In the genomic region with DNA sequence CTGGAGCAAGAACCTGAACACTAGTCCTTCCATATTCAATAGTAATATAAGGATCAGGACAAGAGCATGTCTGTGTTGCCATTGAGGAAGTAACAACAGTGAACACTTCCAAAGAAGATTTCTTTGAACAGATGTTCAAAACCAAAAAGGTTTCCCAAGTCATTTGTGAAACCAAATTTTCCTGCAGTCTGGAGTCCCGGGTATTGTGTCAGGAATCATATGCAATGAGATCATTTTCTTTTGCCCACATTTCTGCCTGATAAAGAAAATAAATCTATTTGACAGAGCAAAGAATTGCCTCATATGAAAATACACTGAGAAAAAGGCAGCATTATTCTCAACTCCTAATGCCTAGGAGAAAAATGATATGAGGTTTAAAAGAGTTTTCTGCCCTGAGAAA, we compare ENCODE assay signal across 17 cellular contexts.
A peak's percentile ranks its signal among the peaks of the same experiment; 100 is the strongest.
DNase-seq lines count a peak whose midpoint lies in the region; ATAC-seq and TF ChIP-seq lines count a peak whose summit lies in the region.
"Had no signal": no experiment of that assay in that cellular context is flagged by ENCODE, and none has a peak within 500 bp of the region (broad histone marks: within the 10 kb centered on the region; RNA-seq: fewer than 3 reads in every experiment).

No MANE protein-coding gene starts in this region.

- H4K20me1 ChIP-seq in BLaER1: no peaks in the 10 kb centered on the region

- no peaks in the 10 kb centered on the region for H3K27me3 Mint-ChIP-seq in naive B cell
- H3K27me3 Mint-ChIP-seq in naive thymus-derived CD8-positive, alpha-beta T cell: no peaks in the 10 kb centered on the region
- H3K27me3 Mint-ChIP-seq: activated CD4-positive, alpha-beta T cell treated with anti-CD3 and anti-CD28 coated beads for 36 hours had no signal

- no peak overlapping the region for H3K9ac ChIP-seq in BLaER1

- H3K36me3 Mint-ChIP-seq in naive B cell: peaks cover 8 to 11% of the 10 kb centered on the region in 2 donors
- peaks cover 0 to 8% (median 7%) of the 10 kb centered on the region in 3 donors for H3K36me3 Mint-ChIP-seq in naive thymus-derived CD8-positive, alpha-beta T cell

- ATAC-seq in naive B cell (ENCODE audit: low read depth in 2 of 2): no peak
- ATAC-seq in GM18870 (IDR thresholded peaks at IDR 0.05; ENCODE audit: unreplicated experiment): no peak
- no peak for ATAC-seq in naive thymus-derived CD8-positive, alpha-beta T cell
- ATAC-seq: activated CD4-positive, alpha-beta T cell treated with anti-CD3 and anti-CD28 coated beads for 36 hours; activated naive CD4-positive, alpha-beta T cell treated with anti-CD3 and anti-CD28 coated beads, Interleukin-2, amount 50 U/mL, for 72 hours had no signal

- H3K27me3 ChIP-seq in BLaER1: no peaks in the 10 kb centered on the region
- H3K27me3 ChIP-seq: BE2C had no signal

- H3K9me3 ChIP-seq in BLaER1: peaks cover 38% of the 10 kb centered on the region
- H3K9me3 ChIP-seq: BE2C had no signal

- H3K4me2 ChIP-seq in BLaER1: peak overlapping the region; percentile 64

- H3K9me3 Mint-ChIP-seq in naive B cell: peaks cover 0 to 35% (median 19%) of the 10 kb centered on the region in 7 donors
- peaks cover 0 to 23% (median 10%) of the 10 kb centered on the region in 9 donors for H3K9me3 Mint-ChIP-seq in naive thymus-derived CD8-positive, alpha-beta T cell

- POLR2A ChIA-PET in naive thymus-derived CD8-positive, alpha-beta T cell (lab: Charles Lee): interaction anchor here (0.7 to 1.0 kb wide), 2 partner anchors 9 to 400 kb away, joined by 3 read pairs; no protein-coding TSS in a partner anchor

- peak; percentile 57 for DNase-seq in HCEC 1CT
- DNase-seq in choroid plexus epithelial cell (ENCODE audit: low read depth): peak; percentile 27
- DNase-seq in naive B cell: no peak
- DNase-seq in retina: no peak
- DNase-seq in RPMI8226: no peak
- DNase-seq in naive thymus-derived CD8-positive, alpha-beta T cell: no peak
- DNase-seq: activated CD4-positive, alpha-beta T cell treated with anti-CD3 and anti-CD28 coated beads for 36 hours; activated T-cell treated with anti-CD3 and anti-CD28 coated beads for 4 hours; BE2C; immature natural killer cell; NCI-H146; NCI-H345; Right ventricle myocardium superior had no signal

- peak overlapping the region in 6 of 8 donors; percentile 4 to 82 (median 72) for H3K4me3 Mint-ChIP-seq in naive B cell
- peak overlapping the region in 4 of 10 donors; percentile 9 to 49 (median 38) for H3K4me3 Mint-ChIP-seq in naive thymus-derived CD8-positive, alpha-beta T cell
- H3K4me3 Mint-ChIP-seq: activated CD4-positive, alpha-beta T cell treated with anti-CD3 and anti-CD28 coated beads for 36 hours; neural crest cell had no signal

- no peak overlapping the region for H3K27ac ChIP-seq in BLaER1

- TF ChIP-seq CTCF in choroid plexus epithelial cell (conservative IDR thresholded peaks at IDR 0.05; ENCODE audit: low read depth, low read length): no peak

- peak overlapping the region in 1 of 6 donors; percentile 45 for H3K27ac Mint-ChIP-seq in naive B cell
- peak overlapping the region in 4 of 10 donors; percentile 11 to 87 (median 63) for H3K27ac Mint-ChIP-seq in naive thymus-derived CD8-positive, alpha-beta T cell
- H3K27ac Mint-ChIP-seq: activated CD4-positive, alpha-beta T cell treated with anti-CD3 and anti-CD28 coated beads for 36 hours; activated naive CD4-positive, alpha-beta T cell treated with anti-CD3 and anti-CD28 coated beads, Interleukin-2, amount 50 U/mL, for 72 hours had no signal

- peaks cover 55 to 65% (median 64%) of the 10 kb centered on the region in 3 donors for H3K4me1 Mint-ChIP-seq in naive B cell
- peaks cover 27 to 59% (median 41%) of the 10 kb centered on the region in 4 donors for H3K4me1 Mint-ChIP-seq in naive thymus-derived CD8-positive, alpha-beta T cell

- H3K4me1 ChIP-seq in BLaER1: peaks cover 41% of the 10 kb centered on the region
- H3K4me1 ChIP-seq: BE2C had no signal

- H3K4me3 ChIP-seq in BLaER1: no peak overlapping the region
- no peak overlapping the region for H3K4me3 ChIP-seq in choroid plexus epithelial cell (ENCODE audit: low read depth, low read length)

- H3K36me3 ChIP-seq in BLaER1: no peaks in the 10 kb centered on the region
- H3K36me3 ChIP-seq: BE2C had no signal

Comparison
In these comparisons a context has a peak if more than half of its experiments do, and no peak if none do; other contexts are left out.
1. DNase-seq: peak in HCEC 1CT (single experiment) and choroid plexus epithelial cell (single experiment); none in naive B cell (single experiment), retina (single experiment), RPMI8226 (single experiment) and naive thymus-derived CD8-positive, alpha-beta T cell (0 of 10).